In genomic region chr12:103956515-103957027, GRCh38 we compare ENCODE assay signal across 8 cellular contexts. TPM values are rescaled to one million over a fixed set of nuclear protein-coding genes. Genes with fewer than 3 reads are reported as not detected.
DNase-seq lines count a peak whose midpoint lies in the region; ATAC-seq, FAIRE-seq and TF ChIP-seq lines count a peak whose summit lies in the region.

No MANE protein-coding gene starts in this region.

- H3K9me3 ChIP-seq in right lobe of liver (no peaks in the 10 kb centered on the region), tibial nerve (no peaks in the 10 kb centered on the region)

- FAIRE-seq in HTR-8/SVneo (lab: Jason Lieb, UNC), result no peak

- H3K4me3 ChIP-seq in GM08714 (ENCODE audit: low read length) (peak overlapping the region; percentile 77), right lobe of liver (peak overlapping the region; percentile 80 to 89 (median 82)), tibial nerve (peak overlapping the region; percentile 67 to 80 (median 75))

- TF ChIP-seq POLR2A in right lobe of liver (IDR thresholded peaks at IDR 0.05) (no peak), tibial nerve (IDR thresholded peaks at IDR 0.05) (no peak)

- intact Hi-C loops in right lobe of liver (cut with DNase I), result no loop called here

- 0% methylated on average over 9 of the region's 31 CpGs for WGBS in right lobe of liver (ENCODE audit: insufficient coverage, low coverage, low lambda C conversion rate, missing lambda C conversion rate)
- 0 to 1% methylated on average over 27 to 31 of the region's 31 CpGs for WGBS in tibial nerve, 2 donors

- peak; percentile 24 for DNase-seq in LHCN-M2 (ENCODE audit: low read depth)
- peak; percentile 27 to 49 for DNase-seq in T47D (ENCODE audit: low read depth in 1 of 2, low spot score in 1 of 2)
- DNase-seq in right lobe of liver, result peak in 2 of 3 donors; percentile 58 to 69
- DNase-seq in tibial nerve (ENCODE audit: low spot score in 2 of 2), result peak in 1 of 2 donors; percentile 14
- DNase-seq in NCI-H187 treated with DMSO at 0.1 percent for 48 hours (lab: John Stamatoyannopoulos, UW), result no peak
- no peak for DNase-seq in HTR-8/SVneo (ENCODE audit: insufficient read length, low spot score)

- H3K27me3 ChIP-seq in right lobe of liver (no peaks in the 10 kb centered on the region), tibial nerve (no peaks in the 10 kb centered on the region)

- TF ChIP-seq CTCF in right lobe of liver (IDR thresholded peaks at IDR 0.05) (no peak), tibial nerve (IDR thresholded peaks at IDR 0.05) (no peak)

- in situ Hi-C loops in T47D (cut with HindIII; ENCODE audit: low pct_unique_long_range_greater_than_20kb, low sequenced_read_pairs), result no loop called here

- ATAC-seq in GM21717 (IDR thresholded peaks at IDR 0.05; ENCODE audit: unreplicated experiment) (peak; percentile 25), right lobe of liver (peak; percentile 59 to 69 (median 62))

- peak overlapping the region; percentile 69 to 82 (median 77) for H3K27ac ChIP-seq in right lobe of liver
- H3K27ac ChIP-seq in tibial nerve, result peak overlapping the region; percentile 65 to 96 (median 88)

- H3K4me1 ChIP-seq in right lobe of liver, result peaks cover 0 to 12% (median 4%) of the 10 kb centered on the region in 4 donors
- H3K4me1 ChIP-seq in tibial nerve, result peaks cover 0 to 40% (median 16%) of the 10 kb centered on the region in 4 donors

- no peak for TF ChIP-seq EP300 in tibial nerve (IDR thresholded peaks at IDR 0.05)

- peaks cover 0 to 14% (median 0%) of the 10 kb centered on the region in 4 donors for H3K36me3 ChIP-seq in right lobe of liver
- H3K36me3 ChIP-seq in tibial nerve, result peaks cover 0 to 28% (median 0%) of the 10 kb centered on the region in 3 donors

RNA-seq across cellular contexts. Expression of gene TDG, which starts 9.1 kb away (rescaled TPM):
- total RNA-seq in LHCN-M2 (2014; rRNA removed) (16.5 and 18.2 TPM in 2 replicates), right lobe of liver (10 to 100 TPM in 2 of 6 experiments, 1 to 10 TPM in 4; 4.9 to 14.1 (median 9.5) TPM), tibial nerve (10 to 100 TPM; 13.7 to 23.7 (median 20.0) TPM)
- 7.3 TPM for polyA plus RNA-seq in LHCN-M2 (2012)

RNA-seq across cellular contexts. Expression of gene HSP90B1, which starts 26.4 kb away (rescaled TPM):
- total RNA-seq in LHCN-M2 (2014; rRNA removed), result 592 and 624 TPM in 2 replicates
- 293 TPM for polyA plus RNA-seq in LHCN-M2 (2012)
- total RNA-seq in right lobe of liver, result 1,000 to 10,000 TPM in 1 of 6 experiments, 100 to 1,000 TPM in 5; 472 to 1,038 (median 633) TPM
- 100 to 1,000 TPM; 213 to 480 (median 250) TPM for total RNA-seq in tibial nerve

Comparison
In these comparisons a context has a peak if more than half of its experiments do, and no peak if none do; other contexts are left out.
1. DNase-seq: peak in LHCN-M2 (single experiment), T47D (2 of 2) and right lobe of liver (2 of 3); none in NCI-H187 treated with DMSO at 0.1 percent for 48 hours (single experiment) and HTR-8/SVneo (single experiment).
2. Peak in every context shown above with its lines, with median percentiles within 50 percentile points of each other: H3K4me3 ChIP-seq.